ENCODE assay signal across 1 cellular context in the genomic region with DNA sequence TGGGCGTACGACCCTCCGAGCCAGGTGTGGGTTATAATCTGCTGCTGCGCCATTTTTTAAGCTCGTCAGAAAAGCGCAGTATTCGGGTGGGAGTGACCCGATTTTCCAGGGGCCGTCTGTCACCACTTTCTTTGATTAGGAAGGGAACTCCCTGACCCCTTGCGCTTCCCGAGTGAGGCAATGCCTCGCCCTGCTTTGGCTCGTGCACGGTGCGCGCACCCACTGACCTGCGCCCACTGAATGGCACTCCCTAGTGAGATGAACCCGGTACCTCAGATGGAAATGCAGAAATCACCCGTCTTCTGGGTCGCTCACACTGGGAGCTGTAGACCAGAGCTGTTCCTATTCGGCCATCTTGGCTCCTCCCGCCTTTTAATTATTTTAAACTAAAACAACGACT.
TF ChIP-seq lines count a peak whose summit lies in the region.

No MANE protein-coding gene starts in this region.

TF ChIP-seq in HEK293, 187 proteins besides CTCF, POLR2A, EP300 and RAD21 (continued from another document):
- TF ChIP-seq EGR2 (tag by site-specific recombination; IDR thresholded peaks at IDR 0.05; ENCODE audit: low read depth) (0 out of 2 replicates have a peak, but pooled peaks have one; percentile 6), ZNF341 (tag by site-specific recombination; IDR thresholded peaks at IDR 0.05; ENCODE audit: low read depth) (peak; percentile 60), IKZF3 (tag by site-specific recombination; IDR thresholded peaks at IDR 0.05) (0 out of 2 replicates have a peak, but pooled peaks have one; percentile 22), KLF1 (tag by site-specific recombination; IDR thresholded peaks at IDR 0.05) (peak; percentile 37; the same call in 1 of the 2 replicates)
- TF ChIP-seq, protein P1, sequence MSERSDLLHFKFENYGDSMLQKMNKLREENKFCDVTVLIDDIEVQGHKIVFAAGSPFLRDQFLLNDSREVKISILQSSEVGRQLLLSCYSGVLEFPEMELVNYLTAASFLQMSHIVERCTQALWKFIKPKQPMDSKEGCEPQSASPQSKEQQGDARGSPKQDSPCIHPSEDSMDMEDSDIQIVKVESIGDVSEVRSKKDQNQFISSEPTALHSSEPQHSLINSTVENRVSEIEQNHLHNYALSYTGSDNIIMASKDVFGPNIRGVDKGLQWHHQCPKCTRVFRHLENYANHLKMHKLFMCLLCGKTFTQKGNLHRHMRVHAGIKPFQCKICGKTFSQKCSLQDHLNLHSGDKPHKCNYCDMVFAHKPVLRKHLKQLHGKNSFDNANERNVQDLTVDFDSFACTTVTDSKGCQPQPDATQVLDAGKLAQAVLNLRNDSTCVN (tag by site-specific recombination; optimal IDR thresholded peaks at IDR 0.05), result peak; percentile 62
